9 cellular contexts compared by ENCODE assay signal in the genomic region with DNA sequence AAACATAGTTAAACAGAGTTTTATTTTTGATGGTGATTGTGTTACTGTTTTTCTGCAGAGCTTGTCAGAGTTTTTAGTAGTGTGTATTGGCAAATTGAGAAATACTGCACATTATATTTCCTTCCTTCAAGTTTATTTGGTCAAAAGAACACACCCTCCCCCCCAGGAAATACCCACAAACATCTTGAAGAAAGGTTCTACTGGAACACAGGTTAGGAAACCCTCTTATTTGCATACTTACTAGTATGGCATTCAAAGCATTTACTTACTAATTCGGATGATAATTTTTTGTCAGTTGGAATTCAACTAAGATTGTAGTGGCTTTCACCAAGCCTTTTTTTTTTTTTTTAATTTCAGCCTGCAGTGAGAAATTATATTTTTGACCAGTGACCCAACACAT. TPM values are rescaled to one million over a fixed set of nuclear protein-coding genes. Genes with fewer than 3 reads are reported as not detected.
A peak's percentile ranks its signal among the peaks of the same experiment; 100 is the strongest.
DNase-seq lines count a peak whose midpoint lies in the region; ATAC-seq and TF ChIP-seq lines count a peak whose summit lies in the region.
"Had no signal": no experiment of that assay in that cellular context is flagged by ENCODE, and none has a peak within 500 bp of the region (broad histone marks: within the 10 kb centered on the region; RNA-seq: fewer than 3 reads in every experiment).

No MANE protein-coding gene starts in this region.

- ATAC-seq in upper lobe of right lung (peak; percentile 78), HG03135 (IDR thresholded peaks at IDR 0.05; ENCODE audit: unreplicated experiment) (no peak), GM18520 (IDR thresholded peaks at IDR 0.05; ENCODE audit: unreplicated experiment) (no peak)

- no peak for DNase-seq in activated naive CD4-positive, alpha-beta T cell treated with anti-CD3 and anti-CD28 coated beads, Interleukin-2, amount 10 ng/mL, durations not matched to agents 7 days and 5 days
- DNase-seq in activated naive CD4-positive, alpha-beta T cell treated with Interleukin-2 at 50 U/mL for 16 hours = no peak
- DNase-seq in Jurkat, Clone E6-1 (ENCODE audit: low read depth, low spot score) = peak; percentile 24
- DNase-seq in central memory CD4-positive, alpha-beta T cell = peak; percentile 29
- DNase-seq in upper lobe of right lung = no peak
- no peak for DNase-seq in cerebellar nuclear complex (lab: John Stamatoyannopoulos, UW)
- DNase-seq: Karpas-422 had no signal

- H3K4me1 ChIP-seq in upper lobe of right lung = peaks cover 63% of the 10 kb centered on the region

- H3K4me1 Mint-ChIP-seq in activated naive CD4-positive, alpha-beta T cell treated with anti-CD3 and anti-CD28 coated beads, Interleukin-2, amount 10 ng/mL, durations not matched to agents 7 days and 5 days = peaks cover 93% of the 10 kb centered on the region

- peak overlapping the region; percentile 39 for H3K4me3 Mint-ChIP-seq in activated naive CD4-positive, alpha-beta T cell treated with anti-CD3 and anti-CD28 coated beads, Interleukin-2, amount 10 ng/mL, durations not matched to agents 7 days and 5 days

- H3K36me3 ChIP-seq in upper lobe of right lung = peaks cover 12% of the 10 kb centered on the region

- no peak overlapping the region for H3K4me3 ChIP-seq in Jurkat, Clone E6-1 (ENCODE audit: low read length)
- no peak overlapping the region for H3K4me3 ChIP-seq in upper lobe of right lung

- H3K36me3 Mint-ChIP-seq in activated naive CD4-positive, alpha-beta T cell treated with anti-CD3 and anti-CD28 coated beads, Interleukin-2, amount 10 ng/mL, durations not matched to agents 7 days and 5 days = peaks cover 72% of the 10 kb centered on the region

- peak overlapping the region; percentile 78 for H3K27ac Mint-ChIP-seq in activated naive CD4-positive, alpha-beta T cell treated with anti-CD3 and anti-CD28 coated beads, Interleukin-2, amount 10 ng/mL, durations not matched to agents 7 days and 5 days

- no peaks in the 10 kb centered on the region for H3K27me3 ChIP-seq in upper lobe of right lung

- intact Hi-C loops in upper lobe of right lung (cut with DNase I) = loop anchor here (10.0 kb wide), 1 partner anchor 63 kb away; no protein-coding TSS in a partner anchor

- CTCF ChIA-PET in activated naive CD4-positive, alpha-beta T cell treated with anti-CD3 and anti-CD28 coated beads, Interleukin-2, amount 10 ng/mL, durations not matched to agents 7 days and 5 days (lab: Charles Lee) = interaction anchor here (1.4 to 1.9 kb wide), 2 partner anchors 8 to 77 kb away, joined by 9 to 11 read pairs; no protein-coding TSS in a partner anchor

- no peaks in the 10 kb centered on the region for H3K27me3 Mint-ChIP-seq in activated naive CD4-positive, alpha-beta T cell treated with anti-CD3 and anti-CD28 coated beads, Interleukin-2, amount 10 ng/mL, durations not matched to agents 7 days and 5 days

- no peaks in the 10 kb centered on the region for H3K9me3 ChIP-seq in upper lobe of right lung

- TF ChIP-seq CTCF in upper lobe of right lung (IDR thresholded peaks at IDR 0.05) = no peak

- H3K9me3 Mint-ChIP-seq in activated naive CD4-positive, alpha-beta T cell treated with anti-CD3 and anti-CD28 coated beads, Interleukin-2, amount 10 ng/mL, durations not matched to agents 7 days and 5 days = no peaks in the 10 kb centered on the region

- H3K27ac ChIP-seq in upper lobe of right lung = no peak overlapping the region

RNA-seq across cellular contexts. Expression of a gene that starts 9.1 kb away (rescaled TPM):
- 40.8 TPM for polyA plus RNA-seq in Jurkat, Clone E6-1 (2012; ENCODE audit: insufficient read depth, insufficient read length)
- 78.9 TPM for total RNA-seq in upper lobe of right lung

Comparison
In these comparisons a context has a peak if more than half of its experiments do, and no peak if none do; other contexts are left out.
1. DNase-seq: peak in Jurkat, Clone E6-1 (single experiment) and central memory CD4-positive, alpha-beta T cell (single experiment); none in activated naive CD4-positive, alpha-beta T cell treated with anti-CD3 and anti-CD28 coated beads, Interleukin-2, amount 10 ng/mL, durations not matched to agents 7 days and 5 days (single experiment), activated naive CD4-positive, alpha-beta T cell treated with Interleukin-2 at 50 U/mL for 16 hours (single experiment), upper lobe of right lung (single experiment) and cerebellar nuclear complex (0 of 2).